ENCODE assay signal across 18 cellular contexts in genomic region chr1:41572224-41572623, GRCh38.
"Had no signal": no experiment of that assay in that cellular context is flagged by ENCODE, and none has a peak within 500 bp of the region (broad histone marks: within the 10 kb centered on the region; RNA-seq: fewer than 3 reads in every experiment).

No MANE protein-coding gene starts in this region.

- H3K79me2 ChIP-seq: hepatocyte, parathyroid adenoma had no signal

- H3K4me1 ChIP-seq: parathyroid adenoma, psoas muscle, sigmoid colon had no signal

- H3K9ac ChIP-seq: parathyroid adenoma had no signal

- DNase-seq: dermis blood vessel endothelial cell; foreskin melanocyte; kidney; left cardiac atrium; left ventricle myocardium superior; naive B cell; occipital lobe; psoas muscle; retina; sigmoid colon; stimulated activated CD4-positive, alpha-beta T cell treated with anti-CD3 and anti-CD28 coated beads, Interleukin-2, amount 100 ng/mL, for 24 hours; stimulated activated CD4-positive, alpha-beta T cell treated with anti-CD3 and anti-CD28 coated beads, Interleukin-4, amount 100 ng/mL, for 4 hours; stimulated activated naive B cell treated with anti-CD40 and anti-IgM and Interleukin-4, amounts not matched to agents 10 μg/mL and 1 μg/mL and 100 μg/mL, for 72 hours; trophoblast cell had no signal

- H3K4me3 ChIP-seq: hepatocyte, psoas muscle, sigmoid colon, skin epidermis had no signal

- H3K27ac Mint-ChIP-seq: nephron had no signal

- H3K27ac ChIP-seq: hepatocyte, parathyroid adenoma, psoas muscle, sigmoid colon, skin epidermis had no signal

- H2AFZ ChIP-seq: hepatocyte, parathyroid adenoma had no signal

- H3K36me3 ChIP-seq: sigmoid colon had no signal

- H3K4me2 ChIP-seq: hepatocyte had no signal

- H3K4me3 Mint-ChIP-seq: naive B cell; nephron; stimulated activated naive B cell treated with anti-CD40 and anti-IgM and Interleukin-4, amounts not matched to agents 10 μg/mL and 1 μg/mL and 100 μg/mL, for 72 hours had no signal

- H3K27me3 ChIP-seq: sigmoid colon had no signal

- H3K9me3 Mint-ChIP-seq: nephron had no signal

- H3K27me3 Mint-ChIP-seq: naive B cell; stimulated activated naive B cell treated with anti-CD40 and anti-IgM and Interleukin-4, amounts not matched to agents 10 μg/mL and 1 μg/mL and 100 μg/mL, for 72 hours had no signal

- H3K9me3 ChIP-seq: psoas muscle, sigmoid colon had no signal

- ATAC-seq: left cardiac atrium; left ventricle myocardium superior; psoas muscle; stimulated activated naive B cell treated with anti-CD40 and anti-IgM and Interleukin-4, amounts not matched to agents 10 μg/mL and 1 μg/mL and 100 μg/mL, for 72 hours had no signal
